In genomic region chrX:111119341-111119740, GRCh38 we compare ENCODE assay signal across 24 cellular contexts. TPM values are rescaled to one million over a fixed set of nuclear protein-coding genes. Genes with fewer than 3 reads are reported as not detected.
DNase-seq lines count a peak whose midpoint lies in the region; ATAC-seq and TF ChIP-seq lines count a peak whose summit lies in the region.
"Had no signal": no experiment of that assay in that cellular context is flagged by ENCODE, and none has a peak within 500 bp of the region (broad histone marks: within the 10 kb centered on the region; RNA-seq: fewer than 3 reads in every experiment).

No MANE protein-coding gene starts in this region.

- CTCF ChIA-PET in HEK293 (lab: Yijun Ruan, JAX), result no interaction called here

- H3K9me3 ChIP-seq in HEK293 (ENCODE audit: control insufficient read depth, insufficient read depth, low read depth, low read length), result no peaks in the 10 kb centered on the region
- no peaks in the 10 kb centered on the region for H3K9me3 ChIP-seq in heart right ventricle
- H3K9me3 ChIP-seq: A549; BE2C; BLaER1 treated with 17β-estradiol and CSF1 and Interleukin-3, amounts not matched to agents 10 nM and 100 nM; Caco-2 had no signal

- peaks cover 0 to 8% of the 10 kb centered on the region in 2 experiments; a peak in 1 of 3 replicates for H3K36me3 ChIP-seq in HEK293 (ENCODE audit: control insufficient read depth in 2 of 2, insufficient read depth in 1 of 2, low read length in 2 of 2)
- H3K36me3 ChIP-seq in heart right ventricle, result no peaks in the 10 kb centered on the region
- H3K36me3 ChIP-seq: BE2C; BLaER1 treated with 17β-estradiol and CSF1 and Interleukin-3, amounts not matched to agents 10 nM and 100 nM had no signal

- in situ Hi-C loops in SK-MEL-5 (cut with HindIII; ENCODE audit: low pct_unique_long_range_greater_than_20kb, low sequenced_read_pairs), result no loop called here

- intact Hi-C loops in heart right ventricle (cut with DNase I), result no loop called here

- peaks cover 0 to 42% (median 0%) of the 10 kb centered on the region in 7 donors for H3K27me3 ChIP-seq in heart right ventricle
- H3K27me3 ChIP-seq: BE2C had no signal

- POLR2A ChIA-PET in HEK293 (lab: Yijun Ruan, JAX), result no interaction called here

- H3K4me3 ChIP-seq in HEK293 (ENCODE audit: low read depth, low read length), result no peak overlapping the region
- H3K4me3 ChIP-seq in heart right ventricle, result no peak overlapping the region
- H3K4me3 ChIP-seq: A549; BLaER1 treated with 17β-estradiol and CSF1 and Interleukin-3, amounts not matched to agents 10 nM and 100 nM; GM23248 had no signal

- H3K4me1 ChIP-seq in HEK293 (ENCODE audit: control insufficient read depth, insufficient read depth, low read length), result no peaks in the 10 kb centered on the region
- no peaks in the 10 kb centered on the region for H3K4me1 ChIP-seq in heart right ventricle
- H3K4me1 ChIP-seq: A549, BE2C, Caco-2 had no signal

- ATAC-seq in heart right ventricle, result no peak
- no peak for ATAC-seq in GM21367 (IDR thresholded peaks at IDR 0.05; ENCODE audit: unreplicated experiment)
- ATAC-seq: A549 had no signal

- peak; percentile 48 for DNase-seq in COLO829 (ENCODE audit: low spot score)
- DNase-seq in SK-MEL-5 (ENCODE audit: low read depth, low spot score), result peak; percentile 85
- DNase-seq in foreskin melanocyte, result peak; percentile 77
- DNase-seq in activated CD8-positive, alpha-beta memory T cell treated with anti-CD3 and anti-CD28 coated beads for 24 hours, result no peak
- DNase-seq in heart right ventricle, result no peak
- DNase-seq in GM03348 (ENCODE audit: low spot score), result no peak
- DNase-seq: 8988T; ACHN; AML-193; BE2C; Caco-2; CD4-positive, alpha-beta T cell; DMS 273 treated with DMSO at 0.1 percent for 48 hours; DMS79; EL; GDM1; GM23248; H7; HCEC 1CT had no signal

- 48 to 49% methylated on average over 2 of the region's 2 CpGs for WGBS in heart right ventricle, 2 donors

- H3K27ac ChIP-seq in HEK293 (ENCODE audit: extremely low read depth, low read depth, low read length) (no peak overlapping the region), heart right ventricle (no peak overlapping the region)
- H3K27ac ChIP-seq: A549; BLaER1 treated with 17β-estradiol and CSF1 and Interleukin-3, amounts not matched to agents 10 nM and 100 nM; GM23248 had no signal

- no peak for TF ChIP-seq CTCF in HEK293 (tag by site-specific recombination; IDR thresholded peaks at IDR 0.05)
- no peak for TF ChIP-seq CTCF in heart right ventricle (IDR thresholded peaks at IDR 0.05)

TF ChIP-seq in HEK293, 187 proteins besides CTCF, POLR2A, EP300 and RAD21:
- TF ChIP-seq, protein P1, sequence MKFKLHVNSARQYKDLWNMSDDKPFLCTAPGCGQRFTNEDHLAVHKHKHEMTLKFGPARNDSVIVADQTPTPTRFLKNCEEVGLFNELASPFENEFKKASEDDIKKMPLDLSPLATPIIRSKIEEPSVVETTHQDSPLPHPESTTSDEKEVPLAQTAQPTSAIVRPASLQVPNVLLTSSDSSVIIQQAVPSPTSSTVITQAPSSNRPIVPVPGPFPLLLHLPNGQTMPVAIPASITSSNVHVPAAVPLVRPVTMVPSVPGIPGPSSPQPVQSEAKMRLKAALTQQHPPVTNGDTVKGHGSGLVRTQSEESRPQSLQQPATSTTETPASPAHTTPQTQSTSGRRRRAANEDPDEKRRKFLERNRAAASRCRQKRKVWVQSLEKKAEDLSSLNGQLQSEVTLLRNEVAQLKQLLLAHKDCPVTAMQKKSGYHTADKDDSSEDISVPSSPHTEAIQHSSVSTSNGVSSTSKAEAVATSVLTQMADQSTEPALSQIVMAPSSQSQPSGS (tag by site-specific recombination; IDR thresholded peaks at IDR 0.05; ENCODE audit: low read depth), result 0 out of 2 replicates have a peak, but pooled peaks have one; percentile 32
- TF ChIP-seq ZBTB21 (tag by site-specific recombination; IDR thresholded peaks at IDR 0.05) (no peak), KLF16 (tag by site-specific recombination; IDR thresholded peaks at IDR 0.05) (no peak)

RNA-seq across cellular contexts. Expression of gene PAK3, which starts 23.4 kb away (rescaled TPM):
- 0.03 TPM in 1 of 2 replicates, not detected in the other for total RNA-seq in SK-MEL-5 (2014; rRNA removed; shearing (Covaris generic))
- polyA plus RNA-seq in SK-MEL-5 (2015; cell fraction: cytosol; rRNA removed), result 0.04 TPM in 1 of 2 replicates, not detected in the other
- not detected in 2 replicates for polyA plus RNA-seq in SK-MEL-5 (2015; cell fraction: nucleus; rRNA removed)
- total RNA-seq in heart right ventricle, result 1 to 10 TPM in 2 of 10 donors, under 1 TPM in 8; 0.11 to 1.4 (median 0.47) TPM
- polyA plus RNA-seq in heart right ventricle, result under 1 TPM; under 0.01 to 0.07 TPM
- total RNA-seq: Caco-2, GM23248 had no signal
- polyA plus RNA-seq: CD14-positive monocyte, GM23248 had no signal

Comparison
In these comparisons a context has a peak if more than half of its experiments do, and no peak if none do; other contexts are left out.
1. DNase-seq: peak in COLO829 (single experiment), SK-MEL-5 (single experiment) and foreskin melanocyte (single experiment); none in activated CD8-positive, alpha-beta memory T cell treated with anti-CD3 and anti-CD28 coated beads for 24 hours (single experiment), heart right ventricle (0 of 2) and GM03348 (single experiment).